8 cellular contexts compared by ENCODE assay signal in genomic region chr7:101077303-101078086, GRCh38. TPM values are rescaled to one million over a fixed set of nuclear protein-coding genes. Genes with fewer than 3 reads are reported as not detected.
DNase-seq lines count a peak whose midpoint lies in the region; ATAC-seq, FAIRE-seq and TF ChIP-seq lines count a peak whose summit lies in the region.

No MANE protein-coding gene starts in this region.

- H3K4ac ChIP-seq in IMR-90 (ENCODE audit: low read depth, low read length): no peak overlapping the region

- H2AFZ ChIP-seq in IMR-90 (replicated peaks; ENCODE audit: low read length, poor library complexity) (peak overlapping the region; percentile 84), endothelial cell of umbilical vein (ENCODE audit: low read depth, low read length) (no peak overlapping the region)

- ATAC-seq in GM19372 (IDR thresholded peaks at IDR 0.05; ENCODE audit: low read depth, unreplicated experiment): peak; percentile 54
- ATAC-seq in IMR-90 (ENCODE audit: low read depth): peak; percentile 100
- ATAC-seq in naive B cell (ENCODE audit: low read depth in 2 of 2): peak; percentile 87 to 88
- peak; percentile 97 for ATAC-seq in stimulated activated effector memory CD8-positive, alpha-beta T cell treated with anti-CD3 and anti-CD28 coated beads, Interleukin-12 subunit alpha, Interleukin-12 subunit beta, amount 100 ng/mL, for 72 hours

- H3K9me3 Mint-ChIP-seq in naive B cell: no peaks in the 10 kb centered on the region
- H3K9me3 Mint-ChIP-seq in stimulated activated effector memory CD8-positive, alpha-beta T cell treated with anti-CD3 and anti-CD28 coated beads, Interleukin-12 subunit alpha, Interleukin-12 subunit beta, amount 100 ng/mL, for 72 hours: no peaks in the 10 kb centered on the region

- H4K20me1 ChIP-seq in IMR-90 (ENCODE audit: insufficient read depth, low read length): no peaks in the 10 kb centered on the region
- no peaks in the 10 kb centered on the region for H4K20me1 ChIP-seq in endothelial cell of umbilical vein (replicated peaks; ENCODE audit: control insufficient read depth, extremely low read depth, insufficient read depth, low read length)

- H3K27ac Mint-ChIP-seq in naive B cell: peak overlapping the region; percentile 27 to 95 (median 78)
- H3K27ac Mint-ChIP-seq in stimulated activated effector memory CD8-positive, alpha-beta T cell treated with anti-CD3 and anti-CD28 coated beads, Interleukin-12 subunit alpha, Interleukin-12 subunit beta, amount 100 ng/mL, for 72 hours: no peak overlapping the region

- H3K56ac ChIP-seq in IMR-90 (ENCODE audit: extremely low read depth, insufficient read depth, low read length): no peak overlapping the region

- peaks cover 0 to 6% (median 0%) of the 10 kb centered on the region in 3 donors for H3K27me3 Mint-ChIP-seq in naive B cell

- H3K36me3 Mint-ChIP-seq in naive B cell: no peaks in the 10 kb centered on the region
- H3K36me3 Mint-ChIP-seq in stimulated activated effector memory CD8-positive, alpha-beta T cell treated with anti-CD3 and anti-CD28 coated beads, Interleukin-12 subunit alpha, Interleukin-12 subunit beta, amount 100 ng/mL, for 72 hours: no peaks in the 10 kb centered on the region

- H3K4me1 Mint-ChIP-seq in naive B cell: peaks cover 7 to 14% (median 11%) of the 10 kb centered on the region in 3 donors
- H3K4me1 Mint-ChIP-seq in stimulated activated effector memory CD8-positive, alpha-beta T cell treated with anti-CD3 and anti-CD28 coated beads, Interleukin-12 subunit alpha, Interleukin-12 subunit beta, amount 100 ng/mL, for 72 hours: peaks cover 8% of the 10 kb centered on the region

- H3K79me1 ChIP-seq in IMR-90 (ENCODE audit: low read depth in 1 of 2, low read length in 2 of 2): no peaks in the 10 kb centered on the region

- DNase-seq in C1 segment of cervical spinal cord (lab: John Stamatoyannopoulos, UW): peak in 12 of 14 donors; percentile 11 to 63 (median 28)
- peak; percentile 64 for DNase-seq in IMR-90
- DNase-seq in NT2/D1 (ENCODE audit: low read depth, low spot score): peak; percentile 75
- peak; percentile 94 for DNase-seq in activated CD8-positive, alpha-beta memory T cell treated with anti-CD3 and anti-CD28 coated beads for 24 hours
- peak; percentile 70 for DNase-seq in endothelial cell of umbilical vein (ENCODE audit: low read depth, low spot score)
- peak; percentile 72 for DNase-seq in naive B cell
- peak; percentile 80 to 90 for DNase-seq in stimulated activated effector memory CD8-positive, alpha-beta T cell treated with anti-CD3 and anti-CD28 coated beads, Interleukin-12 subunit alpha, Interleukin-12 subunit beta, amount 100 ng/mL, for 72 hours (ENCODE audit: low spot score in 2 of 2)

- no peak overlapping the region for H4K91ac ChIP-seq in IMR-90 (ENCODE audit: insufficient read depth, low read depth, low read length)

- H3K4me3 ChIP-seq in IMR-90 (ENCODE audit: insufficient read depth, low read depth, low read length) (no peak overlapping the region), NT2/D1 (ENCODE audit: insufficient read length, low read depth) (no peak overlapping the region), endothelial cell of umbilical vein (replicated peaks in 1 of 3; ENCODE audit: insufficient read depth in 1 of 3, low read depth in 1 of 3, low read length in 3 of 3) (no peak overlapping the region)

- no peaks in the 10 kb centered on the region for H3K36me3 ChIP-seq in IMR-90 (ENCODE audit: control insufficient read depth, insufficient read depth, low read length)
- no peaks in the 10 kb centered on the region for H3K36me3 ChIP-seq in NT2/D1 (ENCODE audit: insufficient read depth, insufficient read length, low read length)
- H3K36me3 ChIP-seq in endothelial cell of umbilical vein (ENCODE audit: control insufficient read depth in 2 of 2, extremely low read depth in 1 of 2, insufficient read depth in 2 of 2, low read length in 2 of 2): no peaks in the 10 kb centered on the region

- H3K4me3 Mint-ChIP-seq in naive B cell: peak overlapping the region in 5 of 8 donors; percentile 2 to 67 (median 41)
- H3K4me3 Mint-ChIP-seq in stimulated activated effector memory CD8-positive, alpha-beta T cell treated with anti-CD3 and anti-CD28 coated beads, Interleukin-12 subunit alpha, Interleukin-12 subunit beta, amount 100 ng/mL, for 72 hours: no peak overlapping the region

- no peak overlapping the region for H3K18ac ChIP-seq in IMR-90 (ENCODE audit: low read depth, low read length)

- dilution Hi-C loops in IMR-90 (cut with HindIII; ENCODE audit: low sequenced_read_pairs, unreplicated experiment) (no loop called here), endothelial cell of umbilical vein (cut with MboI; ENCODE audit: extremely low pct_ligation_motif_present, low sequenced_read_pairs) (no loop called here)

- H2BK120ac ChIP-seq in IMR-90 (ENCODE audit: low read depth, low read length): no peak overlapping the region

- no peak overlapping the region for H4K5ac ChIP-seq in IMR-90 (ENCODE audit: low read depth, low read length)

- TF ChIP-seq CTCF in IMR-90 (conservative IDR thresholded peaks at IDR 0.05; ENCODE audit: low read depth, low read length): peak; percentile 88
- peak; percentile 88 to 94 for TF ChIP-seq CTCF in endothelial cell of umbilical vein (IDR thresholded peaks at IDR 0.05; ENCODE audit: extremely low read depth in 1 of 2, insufficient read depth in 1 of 2, low read depth in 1 of 2, low read length in 2 of 2)

- H3K27me3 ChIP-seq in IMR-90 (ENCODE audit: control insufficient read depth, insufficient read depth, low read length) (peaks cover 11% of the 10 kb centered on the region), NT2/D1 (ENCODE audit: insufficient read depth, insufficient read length) (peaks cover 5% of the 10 kb centered on the region), endothelial cell of umbilical vein (ENCODE audit: control insufficient read depth in 2 of 2, insufficient read depth in 2 of 2, low read length in 2 of 2) (peaks cover under 1 to 4% of the 10 kb centered on the region in 2 experiments)

- BruUV-seq in IMR-90 (replicated peaks; lab: Mats Ljungman, UMichigan) (no TSS peak), endothelial cell of umbilical vein (replicated peaks; lab: Mats Ljungman, UMichigan) (no TSS peak)

- H2BK15ac ChIP-seq in IMR-90 (ENCODE audit: low read depth, low read length): no peak overlapping the region

- H3K4me1 ChIP-seq in IMR-90 (ENCODE audit: control insufficient read depth, insufficient read depth, low read length) (no peaks in the 10 kb centered on the region), NT2/D1 (ENCODE audit: insufficient read depth, insufficient read length) (peaks cover 7% of the 10 kb centered on the region), endothelial cell of umbilical vein (ENCODE audit: control insufficient read depth, extremely low read depth, insufficient read depth, low read length) (no peaks in the 10 kb centered on the region)

- no peak overlapping the region for H3K27ac ChIP-seq in IMR-90 (ENCODE audit: insufficient read depth, low read length)
- H3K27ac ChIP-seq in endothelial cell of umbilical vein (ENCODE audit: insufficient read depth, low read depth, low read length): no peak overlapping the region

- CTCF ChIA-PET in IMR-90 (lab: Yijun Ruan, JAX) (interaction anchor here (0.6 to 0.9 kb wide), 5 partner anchors 42 to 167 kb away, joined by 3 to 4 read pairs (median 3); no protein-coding TSS in a partner anchor), endothelial cell of umbilical vein (lab: Charles Lee) (interaction anchor here (0.6 to 2.7 kb wide), 44 partner anchors 8 to 372 kb away, joined by 3 to 16 read pairs (median 4); partner anchors contain the start of genes ACHE, MUC17, POP7 and SERPINE1)

- no peaks in the 10 kb centered on the region for H3K79me2 ChIP-seq in endothelial cell of umbilical vein (ENCODE audit: control insufficient read depth, insufficient read depth, low read length)

- H3K9me1 ChIP-seq in IMR-90 (ENCODE audit: insufficient read depth, low read length) (no peaks in the 10 kb centered on the region), endothelial cell of umbilical vein (replicated peaks; ENCODE audit: control insufficient read depth, extremely low read depth, insufficient read depth, low read length) (no peaks in the 10 kb centered on the region)

- intact Hi-C loops in IMR-90 (cut with micrococcal nuclease): loop anchor here (1.0 kb wide), 1 partner anchor 180 kb away; no protein-coding TSS in a partner anchor
- intact Hi-C loops in endothelial cell of umbilical vein (cut with micrococcal nuclease): loop anchor here (1.0 to 5.0 kb wide), 3 partner anchors 111 to 205 kb away; no protein-coding TSS in a partner anchor

- no peak overlapping the region for H3K9ac ChIP-seq in IMR-90 (ENCODE audit: low read depth, low read length)
- H3K9ac ChIP-seq in NT2/D1 (ENCODE audit: insufficient read length, low read depth): no peak overlapping the region
- no peak overlapping the region for H3K9ac ChIP-seq in endothelial cell of umbilical vein (replicated peaks; ENCODE audit: extremely low read depth, insufficient read depth, low read length)

- H3K14ac ChIP-seq in IMR-90 (replicated peaks; ENCODE audit: low read depth, low read length): no peak overlapping the region

- H3K23ac ChIP-seq in IMR-90 (ENCODE audit: low read depth, low read length): no peak overlapping the region

- H3K4me2 ChIP-seq in IMR-90 (ENCODE audit: low read depth, low read length) (no peak overlapping the region), endothelial cell of umbilical vein (ENCODE audit: insufficient read depth, low read length) (no peak overlapping the region)

- peak overlapping the region; percentile 66; the same call in 1 of the 2 replicates for H2AK5ac ChIP-seq in IMR-90 (ENCODE audit: low read depth, low read length)

- TF ChIP-seq POLR2A in IMR-90 (IDR thresholded peaks at IDR 0.05; ENCODE audit: low read depth, low read length) (no peak), endothelial cell of umbilical vein (IDR thresholded peaks at IDR 0.05; ENCODE audit: low read depth, low read length) (no peak)

- H2BK20ac ChIP-seq in IMR-90 (ENCODE audit: low read depth, low read length): no peak overlapping the region

- H2AK9ac ChIP-seq in IMR-90 (replicated peaks; ENCODE audit: low read depth, low read length, poor library complexity): peak overlapping the region; percentile 78

- POLR2A ChIA-PET in IMR-90 (lab: Charles Lee; ENCODE audit: unreplicated experiment): no interaction called here
- POLR2A ChIA-PET in endothelial cell of umbilical vein (lab: Charles Lee): interaction anchor here (0.7 to 1.1 kb wide), 2 partner anchors 57 to 60 kb away, joined by 3 read pairs; no protein-coding TSS in a partner anchor

- H4K8ac ChIP-seq in IMR-90 (ENCODE audit: low read depth in 2 of 2, low read length in 2 of 2): no peak overlapping the region

- TF ChIP-seq RAD21 in IMR-90 (IDR thresholded peaks at IDR 0.05; ENCODE audit: low read length): peak; percentile 93

- WGBS in IMR-90 (ENCODE audit: extremely low coverage in 2 of 2, insufficient read length in 1 of 2), 2 experiments: 13% methylated on average over 6 of the region's 13 CpGs; no CpG with 5 or more reads in 1 of the 2 experiments

- peak; percentile 86 for FAIRE-seq in endothelial cell of umbilical vein (lab: Jason Lieb, UNC)

- H2BK5ac ChIP-seq in IMR-90 (ENCODE audit: low read depth, low read length, poor library complexity, severe bottlenecking): no peak overlapping the region

- H3K9me3 ChIP-seq in IMR-90 (ENCODE audit: control insufficient read depth, insufficient read depth, low read length) (no peaks in the 10 kb centered on the region), NT2/D1 (ENCODE audit: insufficient read depth, low read length) (no peaks in the 10 kb centered on the region), endothelial cell of umbilical vein (replicated peaks; ENCODE audit: control insufficient read depth, insufficient read depth, low read length) (no peaks in the 10 kb centered on the region)

- in situ Hi-C loops in IMR-90 (cut with MboI; ENCODE audit: low sequenced_read_pairs): no loop called here

RNA-seq across cellular contexts. Expression of gene TRIM56, which starts 7.8 kb away (rescaled TPM):
- total RNA-seq in IMR-90 (2012; rRNA removed) (3.9 and 4.4 TPM in 2 replicates), endothelial cell of umbilical vein (21.8 and 25.1 TPM in 2 replicates)
- polyA plus RNA-seq in IMR-90 (2012; rRNA removed) (4.7 and 5.9 TPM in 2 replicates), endothelial cell of umbilical vein (1.9 and 2.3 TPM in 2 replicates), naive B cell (ENCODE audit: low read depth in 6 of 6) (10 to 100 TPM in 1 of 6 donors, 1 to 10 TPM in 5; 1.0 to 17.7 (median 6.3) TPM)
- polyA plus RNA-seq in IMR-90 (2012; cell fraction: cytosol; rRNA removed): 2.7 and 2.9 TPM in 2 replicates
- 10.6 and 11.6 TPM in 2 replicates for polyA plus RNA-seq in IMR-90 (2012; cell fraction: nucleus; rRNA removed; ENCODE audit: low replicate concordance)
- polyA plus RNA-seq in endothelial cell of umbilical vein (2011; cell fraction: cytosol; rRNA removed): 2.6 and 3.3 TPM in 2 replicates
- polyA plus RNA-seq in endothelial cell of umbilical vein (2011; cell fraction: nucleus; rRNA removed): 8.6 and 10.1 TPM in 2 replicates
- 6.5 and 7.6 TPM in 2 replicates for polyA plus RNA-seq in endothelial cell of umbilical vein (2012)
- polyA minus RNA-seq in endothelial cell of umbilical vein: 10.9 and 17.3 TPM in 2 replicates
- polyA minus RNA-seq in endothelial cell of umbilical vein (2011; cell fraction: cytosol; rRNA and poly(A)+ RNA removed): 6.0 TPM
- polyA minus RNA-seq in endothelial cell of umbilical vein (2011; cell fraction: nucleus; rRNA and poly(A)+ RNA removed): 6.4 and 7.9 TPM in 2 replicates

RNA-seq across cellular contexts. Expression of gene SERPINE1, which starts 49.4 kb away (rescaled TPM):
- total RNA-seq in IMR-90 (2012; rRNA removed): 1,441 and 1,485 TPM in 2 replicates
- polyA plus RNA-seq in IMR-90 (2012; rRNA removed): 2,783 and 2,870 TPM in 2 replicates
- 1,325 and 1,597 TPM in 2 replicates for polyA plus RNA-seq in IMR-90 (2012; cell fraction: cytosol; rRNA removed)
- polyA plus RNA-seq in IMR-90 (2012; cell fraction: nucleus; rRNA removed; ENCODE audit: low replicate concordance): 924 and 1,074 TPM in 2 replicates
- total RNA-seq in endothelial cell of umbilical vein: 2,296 and 2,645 TPM in 2 replicates
- polyA plus RNA-seq in endothelial cell of umbilical vein: 4,637 and 5,683 TPM in 2 replicates
- 3,941 and 4,610 TPM in 2 replicates for polyA plus RNA-seq in endothelial cell of umbilical vein (2011; cell fraction: cytosol; rRNA removed)
- polyA plus RNA-seq in endothelial cell of umbilical vein (2011; cell fraction: nucleus; rRNA removed): 2,230 and 2,366 TPM in 2 replicates
- 3,488 and 3,747 TPM in 2 replicates for polyA plus RNA-seq in endothelial cell of umbilical vein (2012)
- 3,663 and 4,731 TPM in 2 replicates for polyA minus RNA-seq in endothelial cell of umbilical vein
- 2.8 TPM for polyA minus RNA-seq in endothelial cell of umbilical vein (2011; cell fraction: cytosol; rRNA and poly(A)+ RNA removed)
- 786 and 802 TPM in 2 replicates for polyA minus RNA-seq in endothelial cell of umbilical vein (2011; cell fraction: nucleus; rRNA and poly(A)+ RNA removed)
- polyA plus RNA-seq in naive B cell (ENCODE audit: low read depth in 6 of 6): under 1 TPM in 1 of 6 donors, not detected in 5; 0.44 TPM

RNA-seq across cellular contexts. Expression of gene MUC17, which starts 57.6 kb away (rescaled TPM):
- total RNA-seq in IMR-90 (2012; rRNA removed): not detected in 2 replicates
- polyA plus RNA-seq in IMR-90 (2012; rRNA removed): under 0.01 TPM in 1 of 2 replicates, not detected in the other
- polyA plus RNA-seq in IMR-90 (2012; cell fraction: cytosol; rRNA removed): not detected in 2 replicates
- under 0.01 TPM in 1 of 2 replicates, not detected in the other for polyA plus RNA-seq in IMR-90 (2012; cell fraction: nucleus; rRNA removed; ENCODE audit: low replicate concordance)
- total RNA-seq in endothelial cell of umbilical vein: not detected in 2 replicates
- not detected in 2 replicates for polyA plus RNA-seq in endothelial cell of umbilical vein
- not detected in 2 replicates for polyA plus RNA-seq in endothelial cell of umbilical vein (2011; cell fraction: cytosol; rRNA removed)
- not detected in 2 replicates for polyA plus RNA-seq in endothelial cell of umbilical vein (2011; cell fraction: nucleus; rRNA removed)
- polyA plus RNA-seq in endothelial cell of umbilical vein (2012): not detected in 2 replicates
- polyA minus RNA-seq in endothelial cell of umbilical vein: not detected in 2 replicates
- polyA minus RNA-seq in endothelial cell of umbilical vein (2011; cell fraction: cytosol; rRNA and poly(A)+ RNA removed): not detected
- polyA minus RNA-seq in endothelial cell of umbilical vein (2011; cell fraction: nucleus; rRNA and poly(A)+ RNA removed): not detected in 2 replicates
- not detected for polyA plus RNA-seq in naive B cell (ENCODE audit: low read depth in 6 of 6)

Comparison
In these comparisons a context has a peak if more than half of its experiments do, and no peak if none do; other contexts are left out.
1. DNase-seq: peak in every context shown above with its lines; median percentile 94 in activated CD8-positive, alpha-beta memory T cell treated with anti-CD3 and anti-CD28 coated beads for 24 hours; 85 in stimulated activated effector memory CD8-positive, alpha-beta T cell treated with anti-CD3 and anti-CD28 coated beads, Interleukin-12 subunit alpha, Interleukin-12 subunit beta, amount 100 ng/mL, for 72 hours; 75 in NT2/D1; 72 in naive B cell; 70 in endothelial cell of umbilical vein; 64 in IMR-90; 28 in C1 segment of cervical spinal cord.
2. RNA of gene SERPINE1, which starts 49.4 kb away (polyA plus RNA-seq): 2,230 to 5,683 TPM in endothelial cell of umbilical vein and 924 to 2,870 TPM in IMR-90; 0.44 TPM in naive B cell; every median in the first group is over 100 times any median in the second.
3. Peak in every context shown above with its lines, with median percentiles within 50 percentile points of each other: ATAC-seq.